1 cellular context compared by ENCODE assay signal in the genomic region with DNA sequence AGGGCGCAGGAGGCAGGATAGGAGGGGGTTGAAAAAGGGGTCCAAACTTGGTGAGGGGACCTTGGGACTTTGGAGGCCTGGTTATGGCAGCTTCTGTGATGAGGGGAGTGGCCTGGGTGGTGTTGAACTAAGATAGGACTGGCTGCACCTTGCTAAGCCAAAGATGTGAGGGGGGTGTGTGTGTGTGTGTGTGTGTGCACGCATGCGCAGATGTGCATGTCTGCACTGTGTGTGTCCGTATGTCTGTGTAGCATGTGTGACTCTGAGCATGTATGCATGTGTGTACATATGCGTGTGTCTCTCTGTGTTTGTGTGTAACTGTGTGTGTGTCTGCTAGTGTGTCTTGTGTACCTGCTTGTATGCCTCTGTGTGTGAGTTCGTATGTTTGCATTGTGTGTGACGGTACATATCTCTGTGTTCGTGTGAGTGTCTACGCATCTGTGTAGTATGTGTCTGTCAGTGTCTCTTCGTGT.
TF ChIP-seq lines count a peak whose summit lies in the region.

No MANE protein-coding gene starts in this region.

TF ChIP-seq in HepG2, 621 proteins besides CTCF, POLR2A, EP300 and RAD21 (continues in another document):
- 0 out of 2 replicates have a peak, but pooled peaks have one; percentile 2 for TF ChIP-seq TMF1 (CRISPR knock-in tag; IDR thresholded peaks at IDR 0.05; ENCODE audit: low read depth)
- TF ChIP-seq TARDBP (CRISPR knock-in tag; IDR thresholded peaks at IDR 0.05) = 0 out of 2 replicates have a peak, but pooled peaks have one; percentile 28
- TF ChIP-seq, protein P1, sequence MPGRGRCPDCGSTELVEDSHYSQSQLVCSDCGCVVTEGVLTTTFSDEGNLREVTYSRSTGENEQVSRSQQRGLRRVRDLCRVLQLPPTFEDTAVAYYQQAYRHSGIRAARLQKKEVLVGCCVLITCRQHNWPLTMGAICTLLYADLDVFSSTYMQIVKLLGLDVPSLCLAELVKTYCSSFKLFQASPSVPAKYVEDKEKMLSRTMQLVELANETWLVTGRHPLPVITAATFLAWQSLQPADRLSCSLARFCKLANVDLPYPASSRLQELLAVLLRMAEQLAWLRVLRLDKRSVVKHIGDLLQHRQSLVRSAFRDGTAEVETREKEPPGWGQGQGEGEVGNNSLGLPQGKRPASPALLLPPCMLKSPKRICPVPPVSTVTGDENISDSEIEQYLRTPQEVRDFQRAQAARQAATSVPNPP (CRISPR knock-in tag; IDR thresholded peaks at IDR 0.05) = no peak
- TF ChIP-seq ZNF772 (CRISPR knock-in tag; IDR thresholded peaks at IDR 0.05) = no peak
- TF ChIP-seq HOXA9 (CRISPR knock-in tag; IDR thresholded peaks at IDR 0.05; ENCODE audit: borderline replicate concordance) = peak; percentile 20; the same call in 1 of the 2 replicates
- TF ChIP-seq ZNF878 (CRISPR knock-in tag; IDR thresholded peaks at IDR 0.05) = no peak
- TF ChIP-seq MBNL3 (CRISPR knock-in tag; conservative IDR thresholded peaks at IDR 0.05) = no peak
- TF ChIP-seq, protein P2, sequence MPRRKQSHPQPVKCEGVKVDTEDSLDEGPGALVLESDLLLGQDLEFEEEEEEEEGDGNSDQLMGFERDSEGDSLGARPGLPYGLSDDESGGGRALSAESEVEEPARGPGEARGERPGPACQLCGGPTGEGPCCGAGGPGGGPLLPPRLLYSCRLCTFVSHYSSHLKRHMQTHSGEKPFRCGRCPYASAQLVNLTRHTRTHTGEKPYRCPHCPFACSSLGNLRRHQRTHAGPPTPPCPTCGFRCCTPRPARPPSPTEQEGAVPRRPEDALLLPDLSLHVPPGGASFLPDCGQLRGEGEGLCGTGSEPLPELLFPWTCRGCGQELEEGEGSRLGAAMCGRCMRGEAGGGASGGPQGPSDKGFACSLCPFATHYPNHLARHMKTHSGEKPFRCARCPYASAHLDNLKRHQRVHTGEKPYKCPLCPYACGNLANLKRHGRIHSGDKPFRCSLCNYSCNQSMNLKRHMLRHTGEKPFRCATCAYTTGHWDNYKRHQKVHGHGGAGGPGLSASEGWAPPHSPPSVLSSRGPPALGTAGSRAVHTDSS (CRISPR knock-in tag; conservative IDR thresholded peaks at IDR 0.05) = no peak
- 0 out of 2 replicates have a peak, but pooled peaks have one; percentile 19 for TF ChIP-seq HOXA3 (CRISPR knock-in tag; IDR thresholded peaks at IDR 0.05)
- no peak for TF ChIP-seq GATA4 (IDR thresholded peaks at IDR 0.05; ENCODE audit: borderline replicate concordance, low read depth)
- TF ChIP-seq IKZF1 (IDR thresholded peaks at IDR 0.05) = 0 out of 2 replicates have a peak, but pooled peaks have one; percentile 57
- TF ChIP-seq, protein P3, sequence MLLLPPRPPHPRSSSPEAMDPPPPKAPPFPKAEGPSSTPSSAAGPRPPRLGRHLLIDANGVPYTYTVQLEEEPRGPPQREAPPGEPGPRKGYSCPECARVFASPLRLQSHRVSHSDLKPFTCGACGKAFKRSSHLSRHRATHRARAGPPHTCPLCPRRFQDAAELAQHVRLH (CRISPR knock-in tag; IDR thresholded peaks at IDR 0.05; ENCODE audit: borderline replicate concordance, low read depth) = no peak
- TF ChIP-seq LCORL (IDR thresholded peaks at IDR 0.05) = peak; percentile 47; the same call in 1 of the 2 replicates
- no peak for TF ChIP-seq LCORL (CRISPR knock-in tag; IDR thresholded peaks at IDR 0.05)
- TF ChIP-seq GLI4 (CRISPR knock-in tag; IDR thresholded peaks at IDR 0.05; ENCODE audit: borderline replicate concordance) = 0 out of 2 replicates have a peak, but pooled peaks have one; percentile 43
- TF ChIP-seq, protein P4, sequence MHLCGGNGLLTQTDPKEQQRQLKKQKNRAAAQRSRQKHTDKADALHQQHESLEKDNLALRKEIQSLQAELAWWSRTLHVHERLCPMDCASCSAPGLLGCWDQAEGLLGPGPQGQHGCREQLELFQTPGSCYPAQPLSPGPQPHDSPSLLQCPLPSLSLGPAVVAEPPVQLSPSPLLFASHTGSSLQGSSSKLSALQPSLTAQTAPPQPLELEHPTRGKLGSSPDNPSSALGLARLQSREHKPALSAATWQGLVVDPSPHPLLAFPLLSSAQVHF (CRISPR knock-in tag; IDR thresholded peaks at IDR 0.05) = 0 out of 2 replicates have a peak, but pooled peaks have one; percentile 37
- no peak for TF ChIP-seq ZFP36L2 (CRISPR knock-in tag; IDR thresholded peaks at IDR 0.05)
- no peak for TF ChIP-seq RCOR2 (CRISPR knock-in tag; IDR thresholded peaks at IDR 0.05)
- TF ChIP-seq NCOR1 (IDR thresholded peaks at IDR 0.05; ENCODE audit: borderline replicate concordance, low read length) = no peak
- TF ChIP-seq FOXA1 (IDR thresholded peaks at IDR 0.05) = peak; percentile 30; the same call in 1 of the 2 replicates
- 0 out of 2 replicates have a peak, but pooled peaks have one; percentile 40 for TF ChIP-seq FOXA1 (CRISPR knock-in tag; IDR thresholded peaks at IDR 0.05)
- TF ChIP-seq ATF7 (IDR thresholded peaks at IDR 0.05) = 0 out of 2 replicates have a peak, but pooled peaks have one; percentile 13
- TF ChIP-seq ATF7 (CRISPR knock-in tag; IDR thresholded peaks at IDR 0.05) = no peak
- 0 out of 2 replicates have a peak, but pooled peaks have one; percentile 7 for TF ChIP-seq FLYWCH1 (CRISPR knock-in tag; IDR thresholded peaks at IDR 0.05)
- no peak for TF ChIP-seq XBP1 (CRISPR knock-in tag; IDR thresholded peaks at IDR 0.05)
- no peak for TF ChIP-seq MAFK (conservative IDR thresholded peaks at IDR 0.05 in 1 of 2, IDR thresholded peaks at IDR 0.05 in 1 of 2; ENCODE audit: low read length in 2 of 2)
- TF ChIP-seq, protein P5, sequence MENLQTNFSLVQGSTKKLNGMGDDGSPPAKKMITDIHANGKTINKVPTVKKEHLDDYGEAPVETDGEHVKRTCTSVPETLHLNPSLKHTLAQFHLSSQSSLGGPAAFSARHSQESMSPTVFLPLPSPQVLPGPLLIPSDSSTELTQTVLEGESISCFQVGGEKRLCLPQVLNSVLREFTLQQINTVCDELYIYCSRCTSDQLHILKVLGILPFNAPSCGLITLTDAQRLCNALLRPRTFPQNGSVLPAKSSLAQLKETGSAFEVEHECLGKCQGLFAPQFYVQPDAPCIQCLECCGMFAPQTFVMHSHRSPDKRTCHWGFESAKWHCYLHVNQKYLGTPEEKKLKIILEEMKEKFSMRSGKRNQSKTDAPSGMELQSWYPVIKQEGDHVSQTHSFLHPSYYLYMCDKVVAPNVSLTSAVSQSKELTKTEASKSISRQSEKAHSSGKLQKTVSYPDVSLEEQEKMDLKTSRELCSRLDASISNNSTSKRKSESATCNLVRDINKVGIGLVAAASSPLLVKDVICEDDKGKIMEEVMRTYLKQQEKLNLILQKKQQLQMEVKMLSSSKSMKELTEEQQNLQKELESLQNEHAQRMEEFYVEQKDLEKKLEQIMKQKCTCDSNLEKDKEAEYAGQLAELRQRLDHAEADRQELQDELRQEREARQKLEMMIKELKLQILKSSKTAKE (CRISPR knock-in tag; IDR thresholded peaks at IDR 0.05; ENCODE audit: borderline replicate concordance) = peak; percentile 51; the same call in 1 of the 2 replicates
- TF ChIP-seq, protein P6, sequence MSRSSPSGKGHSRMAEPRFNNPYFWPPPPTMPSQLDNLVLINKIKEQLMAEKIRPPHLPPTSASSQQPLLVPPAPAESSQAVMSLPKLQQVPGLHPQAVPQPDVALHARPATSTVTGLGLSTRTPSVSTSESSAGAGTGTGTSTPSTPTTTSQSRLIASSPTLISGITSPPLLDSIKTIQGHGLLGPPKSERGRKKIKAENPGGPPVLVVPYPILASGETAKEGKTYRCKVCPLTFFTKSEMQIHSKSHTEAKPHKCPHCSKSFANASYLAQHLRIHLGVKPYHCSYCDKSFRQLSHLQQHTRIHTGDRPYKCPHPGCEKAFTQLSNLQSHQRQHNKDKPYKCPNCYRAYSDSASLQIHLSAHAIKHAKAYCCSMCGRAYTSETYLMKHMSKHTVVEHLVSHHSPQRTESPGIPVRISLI (CRISPR knock-in tag; IDR thresholded peaks at IDR 0.05; ENCODE audit: borderline replicate concordance) = no peak
- TF ChIP-seq, protein P7, sequence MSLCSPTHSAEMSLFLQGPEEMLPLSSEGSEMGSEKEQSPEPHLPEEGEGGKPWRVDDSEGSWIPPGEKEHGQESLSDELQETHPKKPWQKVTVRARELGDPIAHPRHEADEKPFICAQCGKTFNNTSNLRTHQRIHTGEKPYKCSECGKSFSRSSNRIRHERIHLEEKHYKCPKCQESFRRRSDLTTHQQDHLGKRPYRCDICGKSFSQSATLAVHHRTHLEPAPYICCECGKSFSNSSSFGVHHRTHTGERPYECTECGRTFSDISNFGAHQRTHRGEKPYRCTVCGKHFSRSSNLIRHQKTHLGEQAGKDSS (CRISPR knock-in tag; IDR thresholded peaks at IDR 0.05; ENCODE audit: borderline replicate concordance, low read depth) = 0 out of 2 replicates have a peak, but pooled peaks have one; percentile 3
- no peak for TF ChIP-seq ZNF326 (CRISPR knock-in tag; IDR thresholded peaks at IDR 0.05; ENCODE audit: borderline replicate concordance)
- TF ChIP-seq JUN (CRISPR knock-in tag; IDR thresholded peaks at IDR 0.05) = no peak
- no peak for TF ChIP-seq ZNF121 (CRISPR knock-in tag; IDR thresholded peaks at IDR 0.05)
- TF ChIP-seq ZNF749 (CRISPR knock-in tag; IDR thresholded peaks at IDR 0.05; ENCODE audit: borderline replicate concordance) = no peak
- 0 out of 2 replicates have a peak, but pooled peaks have one; percentile 6 for TF ChIP-seq ZSCAN21 (CRISPR knock-in tag; IDR thresholded peaks at IDR 0.05; ENCODE audit: borderline replicate concordance)
- TF ChIP-seq TP53 (CRISPR knock-in tag; conservative IDR thresholded peaks at IDR 0.05) = no peak
- no peak for TF ChIP-seq TBX2 (CRISPR knock-in tag; IDR thresholded peaks at IDR 0.05; ENCODE audit: borderline replicate concordance)
- 0 out of 2 replicates have a peak, but pooled peaks have one; percentile 7 for TF ChIP-seq ZNF737 (CRISPR knock-in tag; IDR thresholded peaks at IDR 0.05; ENCODE audit: borderline replicate concordance)
- TF ChIP-seq, protein P8, sequence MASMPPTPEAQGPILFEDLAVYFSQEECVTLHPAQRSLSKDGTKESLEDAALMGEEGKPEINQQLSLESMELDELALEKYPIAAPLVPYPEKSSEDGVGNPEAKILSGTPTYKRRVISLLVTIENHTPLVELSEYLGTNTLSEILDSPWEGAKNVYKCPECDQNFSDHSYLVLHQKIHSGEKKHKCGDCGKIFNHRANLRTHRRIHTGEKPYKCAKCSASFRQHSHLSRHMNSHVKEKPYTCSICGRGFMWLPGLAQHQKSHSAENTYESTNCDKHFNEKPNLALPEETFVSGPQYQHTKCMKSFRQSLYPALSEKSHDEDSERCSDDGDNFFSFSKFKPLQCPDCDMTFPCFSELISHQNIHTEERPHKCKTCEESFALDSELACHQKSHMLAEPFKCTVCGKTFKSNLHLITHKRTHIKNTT (CRISPR knock-in tag; IDR thresholded peaks at IDR 0.05) = no peak
- TF ChIP-seq, protein P9, sequence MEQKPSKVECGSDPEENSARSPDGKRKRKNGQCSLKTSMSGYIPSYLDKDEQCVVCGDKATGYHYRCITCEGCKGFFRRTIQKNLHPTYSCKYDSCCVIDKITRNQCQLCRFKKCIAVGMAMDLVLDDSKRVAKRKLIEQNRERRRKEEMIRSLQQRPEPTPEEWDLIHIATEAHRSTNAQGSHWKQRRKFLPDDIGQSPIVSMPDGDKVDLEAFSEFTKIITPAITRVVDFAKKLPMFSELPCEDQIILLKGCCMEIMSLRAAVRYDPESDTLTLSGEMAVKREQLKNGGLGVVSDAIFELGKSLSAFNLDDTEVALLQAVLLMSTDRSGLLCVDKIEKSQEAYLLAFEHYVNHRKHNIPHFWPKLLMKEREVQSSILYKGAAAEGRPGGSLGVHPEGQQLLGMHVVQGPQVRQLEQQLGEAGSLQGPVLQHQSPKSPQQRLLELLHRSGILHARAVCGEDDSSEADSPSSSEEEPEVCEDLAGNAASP (CRISPR knock-in tag; IDR thresholded peaks at IDR 0.05; ENCODE audit: borderline replicate concordance) = no peak
- TF ChIP-seq, protein P10, sequence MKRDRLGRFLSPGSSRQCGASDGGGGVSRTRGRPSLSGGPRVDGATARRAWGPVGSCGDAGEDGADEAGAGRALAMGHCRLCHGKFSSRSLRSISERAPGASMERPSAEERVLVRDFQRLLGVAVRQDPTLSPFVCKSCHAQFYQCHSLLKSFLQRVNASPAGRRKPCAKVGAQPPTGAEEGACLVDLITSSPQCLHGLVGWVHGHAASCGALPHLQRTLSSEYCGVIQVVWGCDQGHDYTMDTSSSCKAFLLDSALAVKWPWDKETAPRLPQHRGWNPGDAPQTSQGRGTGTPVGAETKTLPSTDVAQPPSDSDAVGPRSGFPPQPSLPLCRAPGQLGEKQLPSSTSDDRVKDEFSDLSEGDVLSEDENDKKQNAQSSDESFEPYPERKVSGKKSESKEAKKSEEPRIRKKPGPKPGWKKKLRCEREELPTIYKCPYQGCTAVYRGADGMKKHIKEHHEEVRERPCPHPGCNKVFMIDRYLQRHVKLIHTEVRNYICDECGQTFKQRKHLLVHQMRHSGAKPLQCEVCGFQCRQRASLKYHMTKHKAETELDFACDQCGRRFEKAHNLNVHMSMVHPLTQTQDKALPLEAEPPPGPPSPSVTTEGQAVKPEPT (CRISPR knock-in tag; IDR thresholded peaks at IDR 0.05; ENCODE audit: low read depth) = no peak
- TF ChIP-seq GATAD1 (CRISPR knock-in tag; IDR thresholded peaks at IDR 0.05) = 0 out of 2 replicates have a peak, but pooled peaks have one; percentile 10
- TF ChIP-seq ZNF598 (CRISPR knock-in tag; IDR thresholded peaks at IDR 0.05; ENCODE audit: borderline replicate concordance) = no peak
- TF ChIP-seq, protein P11, sequence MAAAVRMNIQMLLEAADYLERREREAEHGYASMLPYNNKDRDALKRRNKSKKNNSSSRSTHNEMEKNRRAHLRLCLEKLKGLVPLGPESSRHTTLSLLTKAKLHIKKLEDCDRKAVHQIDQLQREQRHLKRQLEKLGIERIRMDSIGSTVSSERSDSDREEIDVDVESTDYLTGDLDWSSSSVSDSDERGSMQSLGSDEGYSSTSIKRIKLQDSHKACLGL (CRISPR knock-in tag; IDR thresholded peaks at IDR 0.05) = no peak
- TF ChIP-seq, protein P12, sequence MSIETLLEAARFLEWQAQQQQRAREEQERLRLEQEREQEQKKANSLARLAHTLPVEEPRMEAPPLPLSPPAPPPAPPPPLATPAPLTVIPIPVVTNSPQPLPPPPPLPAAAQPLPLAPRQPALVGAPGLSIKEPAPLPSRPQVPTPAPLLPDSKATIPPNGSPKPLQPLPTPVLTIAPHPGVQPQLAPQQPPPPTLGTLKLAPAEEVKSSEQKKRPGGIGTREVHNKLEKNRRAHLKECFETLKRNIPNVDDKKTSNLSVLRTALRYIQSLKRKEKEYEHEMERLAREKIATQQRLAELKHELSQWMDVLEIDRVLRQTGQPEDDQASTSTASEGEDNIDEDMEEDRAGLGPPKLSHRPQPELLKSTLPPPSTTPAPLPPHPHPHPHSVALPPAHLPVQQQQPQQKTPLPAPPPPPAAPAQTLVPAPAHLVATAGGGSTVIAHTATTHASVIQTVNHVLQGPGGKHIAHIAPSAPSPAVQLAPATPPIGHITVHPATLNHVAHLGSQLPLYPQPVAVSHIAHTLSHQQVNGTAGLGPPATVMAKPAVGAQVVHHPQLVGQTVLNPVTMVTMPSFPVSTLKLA (IDR thresholded peaks at IDR 0.05) = peak; percentile 42; the same call in 1 of the 2 replicates
- peak; percentile 49; the same call in 1 of the 2 replicates for TF ChIP-seq JUNB (CRISPR knock-in tag; IDR thresholded peaks at IDR 0.05; ENCODE audit: borderline replicate concordance)
- no peak for TF ChIP-seq POLR2AphosphoS2 (IDR thresholded peaks at IDR 0.05; ENCODE audit: low read depth, low read length)
- TF ChIP-seq PAWR (CRISPR knock-in tag; IDR thresholded peaks at IDR 0.05; ENCODE audit: borderline replicate concordance) = 0 out of 2 replicates have a peak, but pooled peaks have one; percentile 23
- TF ChIP-seq ZFY (CRISPR knock-in tag; IDR thresholded peaks at IDR 0.05) = no peak
